ENCODE assay signal across 16 cellular contexts in the genomic region with DNA sequence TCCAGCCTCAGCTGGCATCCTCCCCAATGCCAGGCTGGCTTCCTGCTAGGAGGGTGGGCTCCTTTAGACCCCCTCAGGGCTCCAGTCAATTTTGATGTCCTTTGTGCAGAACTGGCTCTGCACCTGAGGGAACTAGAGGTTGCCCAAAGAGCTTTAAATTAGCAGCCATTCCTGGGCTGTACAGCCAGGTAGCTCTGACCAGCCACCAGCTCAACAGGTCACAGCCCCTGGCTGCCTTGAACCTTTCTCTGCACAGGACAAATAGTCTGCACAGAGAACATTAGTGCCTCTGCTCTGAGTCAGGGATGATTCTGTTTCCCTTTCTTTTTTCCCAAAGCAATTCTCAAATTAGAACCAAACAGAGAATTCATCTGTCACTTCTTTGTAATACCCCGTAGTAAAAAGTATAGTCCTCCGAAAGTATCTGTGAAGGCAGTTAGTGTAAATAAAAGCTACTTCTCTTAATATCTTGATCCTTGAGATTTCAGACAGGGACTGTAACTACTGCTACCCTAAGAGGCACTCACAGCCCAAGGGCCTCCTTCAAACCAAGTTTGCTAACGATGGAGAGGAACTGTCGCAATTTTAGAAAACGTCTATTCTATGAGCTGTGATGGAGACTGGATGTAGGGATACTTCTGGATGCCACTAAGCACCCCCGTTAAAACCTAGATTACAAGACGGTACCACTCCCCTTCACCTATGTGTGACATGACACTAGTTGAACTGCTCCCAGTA. TPM values are rescaled to one million over a fixed set of nuclear protein-coding genes. Genes with fewer than 3 reads are reported as not detected.
DNase-seq lines count a peak whose midpoint lies in the region; ATAC-seq, FAIRE-seq and TF ChIP-seq lines count a peak whose summit lies in the region.
"Had no signal": no experiment of that assay in that cellular context is flagged by ENCODE, and none has a peak within 500 bp of the region (broad histone marks: within the 10 kb centered on the region; RNA-seq: fewer than 3 reads in every experiment).

No MANE protein-coding gene starts in this region.

- TF ChIP-seq CTCF in HepG2 (CRISPR knock-in tag; IDR thresholded peaks at IDR 0.05): no peak
- no peak for TF ChIP-seq CTCF in right lobe of liver (IDR thresholded peaks at IDR 0.05)
- no peak for TF ChIP-seq CTCF in fibroblast of lung (conservative IDR thresholded peaks at IDR 0.05 in 1 of 2, IDR thresholded peaks at IDR 0.05 in 1 of 2; ENCODE audit: low read depth in 1 of 2, low read length in 2 of 2)
- TF ChIP-seq CTCF in testis (IDR thresholded peaks at IDR 0.05): no peak

- H3K79me2 ChIP-seq in HepG2 (ENCODE audit: insufficient read depth, low read length): peaks cover 64% of the 10 kb centered on the region
- peaks cover 33% of the 10 kb centered on the region for H3K79me2 ChIP-seq in fibroblast of lung (ENCODE audit: control insufficient read depth, insufficient read depth, low read length)

- 87% methylated on average over 7 of the region's 7 CpGs for WGBS in HepG2 (ENCODE audit: low lambda C conversion rate)
- 71% methylated on average over 7 of the region's 7 CpGs for WGBS in right lobe of liver (ENCODE audit: insufficient coverage, low coverage, low lambda C conversion rate, missing lambda C conversion rate)
- WGBS in testis, 2 donors: 54 to 65% methylated on average over 7 of the region's 7 CpGs

- TF ChIP-seq EP300 in HepG2 (IDR thresholded peaks at IDR 0.05; ENCODE audit: low read depth in 2 of 2, low read length in 2 of 2) (no peak), HepG2 (CRISPR knock-in tag; IDR thresholded peaks at IDR 0.05; ENCODE audit: borderline replicate concordance) (no peak)

- H3K4me2 ChIP-seq in HepG2 (ENCODE audit: low read depth, low read length) (peak overlapping the region; percentile 50), fibroblast of lung (ENCODE audit: extremely low read depth, insufficient read depth, low read length) (peak overlapping the region; percentile 81)

- no peak for FAIRE-seq in HepG2 (lab: Jason Lieb, UNC)

- H3K9ac ChIP-seq in HepG2 (ENCODE audit: insufficient read depth, low read depth, low read length) (peak overlapping the region; percentile 10; the same call in 1 of the 2 replicates), fibroblast of lung (ENCODE audit: insufficient read depth, low read length) (no peak overlapping the region)
- H3K9ac ChIP-seq: KMS-11 had no signal

- H4K20me1 ChIP-seq in HepG2 (ENCODE audit: insufficient read depth, low read length): peaks cover 15% of the 10 kb centered on the region; the same call in 1 of the 2 replicates
- H4K20me1 ChIP-seq in fibroblast of lung (ENCODE audit: control insufficient read depth, extremely low read depth, insufficient read depth, low read length): no peaks in the 10 kb centered on the region

- DNase-seq in HepG2 (ENCODE audit: low spot score) (no peak), right lobe of liver (no peak), OCI-M1 (lab: John Stamatoyannopoulos, UW) (peak; percentile 69), fibroblast of lung (ENCODE audit: low read depth in 2 of 2) (no peak), GOT3 (lab: John Stamatoyannopoulos, UW) (no peak), inferior parietal cortex (ENCODE audit: extremely low spot score) (no peak), testis (no peak)
- DNase-seq: adrenal gland, Caco-2, HCEC 1CT, lower lobe of right lung, NCI-H2171 treated with DMSO at 0.1 percent for 48 hours, retina, SJCRH30 had no signal

- POLR2A ChIA-PET in HepG2 (lab: Yijun Ruan, JAX): interaction anchor here (1.0 to 1.4 kb wide), 2 partner anchors 9 to 1338 kb away, joined by 3 read pairs; partner anchors contain the start of gene RDH14

- H2AFZ ChIP-seq in HepG2 (ENCODE audit: low read length) (no peak overlapping the region), fibroblast of lung (ENCODE audit: low read length) (no peak overlapping the region)

- TSS peak; percentile 5 for BruUV-seq in HepG2 (replicated peaks; lab: Mats Ljungman, UMichigan)

- ATAC-seq in HepG2: peak; percentile 34
- ATAC-seq in right lobe of liver: no peak
- no peak for ATAC-seq in HG03045 (IDR thresholded peaks at IDR 0.05; ENCODE audit: unreplicated experiment)
- ATAC-seq: lower lobe of right lung had no signal

- H3K36me3 ChIP-seq in HepG2 (replicated peaks in 1 of 2; ENCODE audit: control insufficient read depth in 1 of 2, insufficient read depth in 2 of 2, low read length in 2 of 2) (0 out of 5 replicates have a peak, but pooled peaks cover 0 to 3% of the 10 kb centered on the region in 2 experiments), right lobe of liver (no peaks in the 10 kb centered on the region), fibroblast of lung (ENCODE audit: control insufficient read depth, insufficient read depth, low read length) (no peaks in the 10 kb centered on the region), testis (ENCODE audit: low read depth, missing control alignments) (no peaks in the 10 kb centered on the region)
- H3K36me3 ChIP-seq: adrenal gland, lower lobe of right lung had no signal

- H3K4me1 ChIP-seq in HepG2 (ENCODE audit: insufficient read depth, low read length) (peaks cover 57% of the 10 kb centered on the region), right lobe of liver (peaks cover 0 to 52% (median 9%) of the 10 kb centered on the region in 4 donors), fibroblast of lung (ENCODE audit: control insufficient read depth, extremely low read depth, insufficient read depth, low read length) (peaks cover 7% of the 10 kb centered on the region), testis (peaks cover 24% of the 10 kb centered on the region)
- H3K4me1 ChIP-seq: Caco-2 had no signal

- in situ Hi-C loops in HepG2 (cut with HindIII; ENCODE audit: extremely low pct_ligation_motif_present, low pct_unique_long_range_greater_than_20kb): no loop called here

- no peak overlapping the region for H3K27ac ChIP-seq in HepG2 (ENCODE audit: extremely low read length, insufficient read depth, low read length)
- H3K27ac ChIP-seq in right lobe of liver: no peak overlapping the region
- no peak overlapping the region for H3K27ac ChIP-seq in fibroblast of lung (ENCODE audit: insufficient read depth, low read length)
- no peak overlapping the region for H3K27ac ChIP-seq in testis
- H3K27ac ChIP-seq: adrenal gland, KMS-11, lower lobe of right lung, SJCRH30 had no signal

- CTCF ChIA-PET in HepG2 (lab: Yijun Ruan, JAX; ENCODE audit: low intra/inter-chr PET ratio, low total read pairs): no interaction called here

- H3K4me3 ChIP-seq in HepG2 (replicated peaks in 1 of 3; ENCODE audit: insufficient read depth in 1 of 3, low read depth in 2 of 3, low read length in 3 of 3): peak overlapping the region in 1 of 3 experiments; percentile 18; a peak in 2 of 6 replicates
- no peak overlapping the region for H3K4me3 ChIP-seq in right lobe of liver
- peak overlapping the region in 3 of 4 experiments; percentile 5 to 37 (median 22) for H3K4me3 ChIP-seq in fibroblast of lung (replicated peaks in 1 of 4; ENCODE audit: control extremely low read depth in 1 of 4, insufficient read depth in 1 of 4, low read depth in 3 of 4, low read length in 4 of 4)
- H3K4me3 ChIP-seq in testis: no peak overlapping the region
- H3K4me3 ChIP-seq: adrenal gland, lower lobe of right lung, SJCRH30 had no signal

- TF ChIP-seq POLR2A in HepG2 (IDR thresholded peaks at IDR 0.05; ENCODE audit: insufficient read depth in 1 of 2, low read depth in 2 of 2, low read length in 2 of 2) (no peak), right lobe of liver (IDR thresholded peaks at IDR 0.05) (no peak), testis (IDR thresholded peaks at IDR 0.05) (no peak)

- H3K9me3 ChIP-seq in HepG2 (ENCODE audit: low read length): no peaks in the 10 kb centered on the region
- no peaks in the 10 kb centered on the region for H3K9me3 ChIP-seq in right lobe of liver
- H3K9me3 ChIP-seq in fibroblast of lung (ENCODE audit: control insufficient read depth, insufficient read depth, low read depth, low read length): no peaks in the 10 kb centered on the region
- H3K9me3 ChIP-seq in testis: no peaks in the 10 kb centered on the region
- H3K9me3 ChIP-seq: adrenal gland, Caco-2, lower lobe of right lung, SJCRH30 had no signal

- intact Hi-C loops in HepG2 (cut with micrococcal nuclease; ENCODE audit: unreplicated experiment) (no loop called here), right lobe of liver (cut with DNase I) (no loop called here), testis (cut with DNase I; ENCODE audit: low total_unique reads) (no loop called here)

- no peak for TF ChIP-seq RAD21 in HepG2 (CRISPR knock-in tag; IDR thresholded peaks at IDR 0.05)

- H3K27me3 ChIP-seq in HepG2 (ENCODE audit: control insufficient read depth in 1 of 2, insufficient read depth in 2 of 2, low read length in 2 of 2) (no peaks in the 10 kb centered on the region; a peak in 1 of 5 replicates), right lobe of liver (no peaks in the 10 kb centered on the region), fibroblast of lung (ENCODE audit: control insufficient read depth, insufficient read depth, low read length) (no peaks in the 10 kb centered on the region), testis (no peaks in the 10 kb centered on the region)
- H3K27me3 ChIP-seq: adrenal gland, SJCRH30 had no signal

RNA-seq across cellular contexts. Expression of gene TTC32, which starts 3.0 kb away (rescaled TPM):
- 18.5 and 21.6 TPM in 2 replicates for total RNA-seq in HepG2 (2016; rRNA removed; fragmentation: Illumina TruSeq; extraction: Trizol)
- total RNA-seq in HepG2 (2016; cell fraction: cytosol; rRNA removed; fragmentation: Illumina TruSeq; extraction: Trizol; ENCODE audit: low read depth): 3.0 and 3.8 TPM in 2 replicates
- 16.3 and 24.1 TPM in 2 replicates for total RNA-seq in HepG2 (2016; cell fraction: insoluble cytoplasmic fraction; rRNA removed; fragmentation: Illumina TruSeq; extraction: Trizol)
- total RNA-seq in HepG2 (2016; cell fraction: membrane; rRNA removed; fragmentation: Illumina TruSeq; extraction: Trizol): 6.2 and 7.0 TPM in 2 replicates
- total RNA-seq in HepG2 (2016; cell fraction: nucleus; rRNA removed; fragmentation: Illumina TruSeq; extraction: Trizol): 45.3 and 49.4 TPM in 2 replicates
- polyA plus RNA-seq in HepG2 (2011; rRNA removed): 31.8 and 38.3 TPM in 2 replicates
- polyA plus RNA-seq in HepG2 (2011; cell fraction: cytosol; rRNA removed): 13.5 and 15.6 TPM in 2 replicates
- 66.0 and 79.3 TPM in 2 replicates for polyA plus RNA-seq in HepG2 (2011; cell fraction: nucleus; rRNA removed)
- 26.1 and 41.0 TPM in 2 replicates for polyA plus RNA-seq in HepG2 (2012)
- 2.9 TPM in 2 replicates for polyA plus RNA-seq in HepG2 (2016; cell fraction: cytosol; fragmentation: Illumina TruSeq; extraction: Trizol; ENCODE audit: low read depth)
- polyA plus RNA-seq in HepG2 (2016; cell fraction: insoluble cytoplasmic fraction; fragmentation: Illumina TruSeq; extraction: Trizol; ENCODE audit: low read depth): 21.5 and 26.4 TPM in 2 replicates
- 5.4 and 6.1 TPM in 2 replicates for polyA plus RNA-seq in HepG2 (2016; cell fraction: membrane; fragmentation: Illumina TruSeq; extraction: Trizol; ENCODE audit: low read depth)
- 65.4 and 67.3 TPM in 2 replicates for polyA plus RNA-seq in HepG2 (2016; cell fraction: nucleus; fragmentation: Illumina TruSeq; extraction: Trizol; ENCODE audit: insufficient read depth, low read depth)
- polyA minus RNA-seq in HepG2 (2011; rRNA and poly(A)+ RNA removed; ENCODE audit: low replicate concordance): 14.4 and 14.7 TPM in 2 replicates
- polyA minus RNA-seq in HepG2 (2011; cell fraction: cytosol; rRNA and poly(A)+ RNA removed): 5.5 and 7.4 TPM in 2 replicates
- 107 and 122 TPM in 2 replicates for polyA minus RNA-seq in HepG2 (2011; cell fraction: nucleus; rRNA and poly(A)+ RNA removed)
- 1 to 10 TPM; 2.4 to 5.5 (median 3.8) TPM for total RNA-seq in right lobe of liver
- 5.6 and 5.8 TPM in 2 replicates for total RNA-seq in fibroblast of lung
- polyA plus RNA-seq in fibroblast of lung: 4.7 and 6.0 TPM in 2 replicates
- 4.2 and 6.1 TPM in 2 replicates for polyA plus RNA-seq in fibroblast of lung (2012)
- not detected in 2 replicates for polyA minus RNA-seq in fibroblast of lung (ENCODE audit: low replicate concordance)
- 10 to 100 TPM; 24.4 to 25.6 TPM for total RNA-seq in testis
- polyA plus RNA-seq in testis (ENCODE audit: insufficient read depth, low read depth, low replicate concordance): 29.9 TPM

Comparison
In these comparisons a context has a peak if more than half of its experiments do, and no peak if none do; other contexts are left out.
1. H3K4me3 ChIP-seq: peak in fibroblast of lung (3 of 4); none in right lobe of liver (0 of 3) and testis (0 of 2).